1 cellular context compared by ENCODE assay signal in genomic region chr20:35467339-35468224, GRCh38.
TF ChIP-seq lines count a peak whose summit lies in the region.

No MANE protein-coding gene starts in this region.

TF ChIP-seq in HepG2, 621 proteins besides CTCF, POLR2A, EP300 and RAD21 (continued from another document and continues in another):
- TF ChIP-seq HNF1A (IDR thresholded peaks at IDR 0.05; ENCODE audit: low read depth) (peak; percentile 48; the same call in 1 of the 2 replicates), HNF1A (CRISPR knock-in tag; IDR thresholded peaks at IDR 0.05; ENCODE audit: borderline replicate concordance) (peak; percentile 63; the same call in 1 of the 2 replicates), PCBP2 (optimal IDR thresholded peaks at IDR 0.05; ENCODE audit: low read depth, low read length, poor library complexity, severe bottlenecking) (no peak), SRSF9 (IDR thresholded peaks at IDR 0.05; ENCODE audit: borderline replicate concordance, insufficient read depth, low read depth, low read length, poor library complexity, severe bottlenecking) (no peak), ZNF619 (CRISPR knock-in tag; IDR thresholded peaks at IDR 0.05) (no peak; the same call in 1 of the 2 replicates), ZNF468 (CRISPR knock-in tag; IDR thresholded peaks at IDR 0.05) (no peak), SIX4 (CRISPR knock-in tag; IDR thresholded peaks at IDR 0.05) (peak; percentile 100), ZNF331 (CRISPR knock-in tag; IDR thresholded peaks at IDR 0.05) (peak; percentile 85; the same call in 1 of the 2 replicates), MTA3 (CRISPR knock-in tag; IDR thresholded peaks at IDR 0.05) (no peak), ZNF143 (CRISPR knock-in tag; IDR thresholded peaks at IDR 0.05) (no peak), ZNF124 (CRISPR knock-in tag; IDR thresholded peaks at IDR 0.05) (no peak; the same call in 1 of the 2 replicates), ZIK1 (CRISPR knock-in tag; IDR thresholded peaks at IDR 0.05; ENCODE audit: borderline replicate concordance, low read depth) (no peak), ZBTB40 (IDR thresholded peaks at IDR 0.05) (no peak), ZBTB40 (CRISPR knock-in tag; IDR thresholded peaks at IDR 0.05) (no peak), ETV5 (CRISPR knock-in tag; IDR thresholded peaks at IDR 0.05; ENCODE audit: borderline replicate concordance) (peak; percentile 93), MTA1 (CRISPR knock-in tag; IDR thresholded peaks at IDR 0.05; ENCODE audit: borderline replicate concordance) (peak; percentile 46; the same call in 1 of the 2 replicates), HOXA5 (CRISPR knock-in tag; IDR thresholded peaks at IDR 0.05) (0 out of 2 replicates have a peak, but pooled peaks have one; percentile 67), ISL2 (CRISPR knock-in tag; IDR thresholded peaks at IDR 0.05) (peak; percentile 81), ZNF232 (CRISPR knock-in tag; IDR thresholded peaks at IDR 0.05; ENCODE audit: borderline replicate concordance) (no peak), FOXO4 (CRISPR knock-in tag; conservative IDR thresholded peaks at IDR 0.05) (no peak), ZNF644 (CRISPR knock-in tag; IDR thresholded peaks at IDR 0.05; ENCODE audit: low read depth) (peak; percentile 91), THRA (CRISPR knock-in tag; IDR thresholded peaks at IDR 0.05; ENCODE audit: borderline replicate concordance) (0 out of 2 replicates have a peak, but pooled peaks have one; percentile 17), HDAC2 (CRISPR knock-in tag; IDR thresholded peaks at IDR 0.05) (peak; percentile 89), HNRNPL (IDR thresholded peaks at IDR 0.05; ENCODE audit: low read depth, low read length) (no peak), CCDC6 (CRISPR knock-in tag; IDR thresholded peaks at IDR 0.05) (peak; percentile 47; the same call in 1 of the 2 replicates), ZBTB25 (CRISPR knock-in tag; IDR thresholded peaks at IDR 0.05) (peak; percentile 53; the same call in 1 of the 2 replicates), ARID5B (CRISPR knock-in tag; IDR thresholded peaks at IDR 0.05) (peak; percentile 93), ZFX (CRISPR knock-in tag; IDR thresholded peaks at IDR 0.05; ENCODE audit: low read depth) (peak; percentile 57; the same call in 1 of the 2 replicates), ZSCAN30 (CRISPR knock-in tag; IDR thresholded peaks at IDR 0.05) (no peak), SATB2 (CRISPR knock-in tag; IDR thresholded peaks at IDR 0.05) (no peak), SOX5 (CRISPR knock-in tag; IDR thresholded peaks at IDR 0.05; ENCODE audit: borderline replicate concordance) (peak; percentile 86; the same call in 1 of the 2 replicates), ZNF768 (CRISPR knock-in tag; IDR thresholded peaks at IDR 0.05) (peak; percentile 28; the same call in 1 of the 2 replicates), ZFP36L2 (CRISPR knock-in tag; IDR thresholded peaks at IDR 0.05) (no peak), ZNF605 (CRISPR knock-in tag; IDR thresholded peaks at IDR 0.05) (peak; percentile 61), ZNF780A (CRISPR knock-in tag; IDR thresholded peaks at IDR 0.05) (no peak), ZNF678 (CRISPR knock-in tag; IDR thresholded peaks at IDR 0.05) (no peak), PHF20 (CRISPR knock-in tag; IDR thresholded peaks at IDR 0.05) (no peak), ZNF572 (CRISPR knock-in tag; IDR thresholded peaks at IDR 0.05) (peak; percentile 68; the same call in 1 of the 2 replicates), THYN1 (CRISPR knock-in tag; IDR thresholded peaks at IDR 0.05; ENCODE audit: borderline replicate concordance, low read depth) (no peak), ZNF235 (CRISPR knock-in tag; IDR thresholded peaks at IDR 0.05; ENCODE audit: borderline replicate concordance) (no peak; the same call in 1 of the 2 replicates), RFXAP (CRISPR knock-in tag; IDR thresholded peaks at IDR 0.05; ENCODE audit: borderline replicate concordance) (no peak), ZBTB20 (CRISPR knock-in tag; IDR thresholded peaks at IDR 0.05; ENCODE audit: borderline replicate concordance, low read depth) (peak; percentile 79; the same call in 1 of the 2 replicates), RFX5 (IDR thresholded peaks at IDR 0.05; ENCODE audit: low read depth, low read length) (no peak)
